ENCODE assay signal across 22 cellular contexts in genomic region chr22:28024422-28024888, GRCh38.
A peak's percentile ranks its signal among the peaks of the same experiment; 100 is the strongest.
DNase-seq lines count a peak whose midpoint lies in the region; ATAC-seq, FAIRE-seq and TF ChIP-seq lines count a peak whose summit lies in the region.
"Had no signal": no experiment of that assay in that cellular context is flagged by ENCODE, and none has a peak within 500 bp of the region (broad histone marks: within the 10 kb centered on the region; RNA-seq: fewer than 3 reads in every experiment).

No MANE protein-coding gene starts in this region.

- H3K79me1 ChIP-seq in trophoblast cell (ENCODE audit: low read length), result no peaks in the 10 kb centered on the region

- H3K79me2 ChIP-seq in trophoblast cell (ENCODE audit: control insufficient read depth, insufficient read depth, low read length, poor library complexity), result no peaks in the 10 kb centered on the region

- TF ChIP-seq POLR2A in suprapubic skin (IDR thresholded peaks at IDR 0.05), result no peak

- H3K27me3 ChIP-seq in bronchial epithelial cell (ENCODE audit: control insufficient read depth, insufficient read depth, low read length), result no peaks in the 10 kb centered on the region
- H3K27me3 ChIP-seq in suprapubic skin, result no peaks in the 10 kb centered on the region
- H3K27me3 ChIP-seq in trophoblast cell (ENCODE audit: insufficient read depth, low read length), result no peaks in the 10 kb centered on the region
- H3K27me3 ChIP-seq: neutrophil had no signal

- TF ChIP-seq CTCF in bronchial epithelial cell (IDR thresholded peaks at IDR 0.05; ENCODE audit: insufficient read depth, low read length, severe bottlenecking) (no peak), omental fat pad (IDR thresholded peaks at IDR 0.05) (no peak), suprapubic skin (IDR thresholded peaks at IDR 0.05) (no peak)

- no peak overlapping the region for H2AK5ac ChIP-seq in trophoblast cell (ENCODE audit: low read length)

- no peak overlapping the region for H4K91ac ChIP-seq in trophoblast cell (ENCODE audit: low read depth, low read length)

- peaks cover 36% of the 10 kb centered on the region for H3K4me1 ChIP-seq in suprapubic skin
- peaks cover 0 to 4% of the 10 kb centered on the region in 2 experiments for H3K4me1 ChIP-seq in trophoblast cell (ENCODE audit: control insufficient read depth in 1 of 2, insufficient read depth in 2 of 2, low read length in 2 of 2)

- H3K23ac ChIP-seq in trophoblast cell (ENCODE audit: low read length), result no peak overlapping the region

- H3K4me2 ChIP-seq in trophoblast cell (ENCODE audit: low read length), result no peak overlapping the region

- H2BK120ac ChIP-seq in trophoblast cell (ENCODE audit: insufficient read depth, low read length, poor library complexity), result no peak overlapping the region

- H3K4me3 ChIP-seq in bronchial epithelial cell (ENCODE audit: low read depth, low read length), result no peak overlapping the region
- H3K4me3 ChIP-seq in suprapubic skin, result no peak overlapping the region
- H3K4me3 ChIP-seq in trophoblast cell (ENCODE audit: low read depth, low read length), result no peak overlapping the region

- no peak for TF ChIP-seq EP300 in suprapubic skin (IDR thresholded peaks at IDR 0.05)

- peak; percentile 75 for FAIRE-seq in bronchial epithelial cell (lab: Jason Lieb, UNC)

- no peak overlapping the region for H3K18ac ChIP-seq in trophoblast cell (ENCODE audit: low read length)

- no peaks in the 10 kb centered on the region for H3K9me3 Mint-ChIP-seq in activated CD4-positive, alpha-beta memory T cell treated with anti-CD3 and anti-CD28 coated beads, Interleukin-2, amount 10 ng/mL, durations not matched to agents 7 days and 5 days
- no peaks in the 10 kb centered on the region for H3K9me3 Mint-ChIP-seq in activated CD4-positive, alpha-beta memory T cell treated with anti-CD3 and anti-CD28 coated beads for 36 hours
- H3K9me3 Mint-ChIP-seq: activated CD8-positive, alpha-beta T cell treated with anti-CD3 and anti-CD28 coated beads for 36 hours; activated naive CD4-positive, alpha-beta T cell treated with anti-CD3 and anti-CD28 coated beads, Interleukin-2, amount 50 U/mL, for 24 hours; activated T-cell treated with anti-CD3 and anti-CD28 coated beads, Interleukin-2, amount 50 U/mL, for 4 hours; CD4-positive, alpha-beta memory T cell had no signal

- H3K4ac ChIP-seq in trophoblast cell (ENCODE audit: low read depth, low read length), result no peak overlapping the region

- H3K14ac ChIP-seq in trophoblast cell (ENCODE audit: low read length), result no peak overlapping the region

- H3K4me3 Mint-ChIP-seq in activated CD4-positive, alpha-beta memory T cell treated with anti-CD3 and anti-CD28 coated beads, Interleukin-2, amount 10 ng/mL, durations not matched to agents 7 days and 5 days, result no peak overlapping the region
- H3K4me3 Mint-ChIP-seq in activated CD4-positive, alpha-beta memory T cell treated with anti-CD3 and anti-CD28 coated beads for 36 hours, result no peak overlapping the region
- H3K4me3 Mint-ChIP-seq: activated CD8-positive, alpha-beta T cell treated with anti-CD3 and anti-CD28 coated beads for 36 hours; activated naive CD4-positive, alpha-beta T cell treated with anti-CD3 and anti-CD28 coated beads, Interleukin-2, amount 50 U/mL, for 24 hours; activated T-cell treated with anti-CD3 and anti-CD28 coated beads, Interleukin-2, amount 50 U/mL, for 4 hours; CD4-positive, alpha-beta memory T cell had no signal

- H2BK12ac ChIP-seq in trophoblast cell (ENCODE audit: low read length), result no peak overlapping the region

- H2AFZ ChIP-seq in trophoblast cell (ENCODE audit: insufficient read depth, low read length, poor library complexity), result no peak overlapping the region

- no peaks in the 10 kb centered on the region for H3K27me3 Mint-ChIP-seq in activated CD4-positive, alpha-beta memory T cell treated with anti-CD3 and anti-CD28 coated beads, Interleukin-2, amount 10 ng/mL, durations not matched to agents 7 days and 5 days
- H3K27me3 Mint-ChIP-seq in activated CD4-positive, alpha-beta memory T cell treated with anti-CD3 and anti-CD28 coated beads for 36 hours, result peaks cover 2% of the 10 kb centered on the region
- H3K27me3 Mint-ChIP-seq: activated CD8-positive, alpha-beta T cell treated with anti-CD3 and anti-CD28 coated beads for 36 hours; activated naive CD4-positive, alpha-beta T cell treated with anti-CD3 and anti-CD28 coated beads, Interleukin-2, amount 50 U/mL, for 24 hours had no signal

- no peaks in the 10 kb centered on the region for H3K36me3 ChIP-seq in bronchial epithelial cell (ENCODE audit: control insufficient read depth, insufficient read depth, low read length)
- no peaks in the 10 kb centered on the region for H3K36me3 ChIP-seq in suprapubic skin
- H3K36me3 ChIP-seq in trophoblast cell (ENCODE audit: control insufficient read depth in 1 of 2, insufficient read depth in 2 of 2, low read length in 2 of 2), result no peaks in the 10 kb centered on the region
- H3K36me3 ChIP-seq: neutrophil had no signal

- no peak overlapping the region for H4K12ac ChIP-seq in trophoblast cell (ENCODE audit: low read depth, low read length)

- intact Hi-C loops in activated CD4-positive, alpha-beta memory T cell treated with anti-CD3 and anti-CD28 coated beads for 36 hours (cut with micrococcal nuclease), result no loop called here

- no peaks in the 10 kb centered on the region for H3K9me3 ChIP-seq in suprapubic skin
- H3K9me3 ChIP-seq in trophoblast cell (ENCODE audit: insufficient read depth, low read depth, low read length), result peaks cover 4% of the 10 kb centered on the region
- H3K9me3 ChIP-seq: neutrophil had no signal

- CTCF ChIA-PET in activated CD4-positive, alpha-beta memory T cell treated with anti-CD3 and anti-CD28 coated beads, Interleukin-2, amount 10 ng/mL, durations not matched to agents 7 days and 5 days (lab: Charles Lee), result no interaction called here
- CTCF ChIA-PET in activated CD4-positive, alpha-beta memory T cell treated with anti-CD3 and anti-CD28 coated beads for 36 hours (lab: Charles Lee), result no interaction called here

- H3K4me1 Mint-ChIP-seq in activated CD4-positive, alpha-beta memory T cell treated with anti-CD3 and anti-CD28 coated beads, Interleukin-2, amount 10 ng/mL, durations not matched to agents 7 days and 5 days, result peaks cover 1% of the 10 kb centered on the region
- no peaks in the 10 kb centered on the region for H3K4me1 Mint-ChIP-seq in activated CD4-positive, alpha-beta memory T cell treated with anti-CD3 and anti-CD28 coated beads for 36 hours (ENCODE audit: low read depth)
- H3K4me1 Mint-ChIP-seq: activated naive CD4-positive, alpha-beta T cell treated with anti-CD3 and anti-CD28 coated beads, Interleukin-2, amount 50 U/mL, for 24 hours had no signal

- H3K27ac ChIP-seq in suprapubic skin, result no peak overlapping the region
- H3K27ac ChIP-seq in trophoblast cell (ENCODE audit: low read depth, low read length), result no peak overlapping the region
- H3K27ac ChIP-seq: neutrophil had no signal

- peak; percentile 9 for DNase-seq in activated CD4-positive, alpha-beta memory T cell treated with anti-CD3 and anti-CD28 coated beads, Interleukin-2, amount 10 ng/mL, durations not matched to agents 7 days and 5 days
- DNase-seq in activated CD4-positive, alpha-beta memory T cell treated with anti-CD3 and anti-CD28 coated beads for 36 hours, result no peak
- DNase-seq in bronchial epithelial cell (ENCODE audit: low read depth) (no peak), omental fat pad (ENCODE audit: low spot score) (peak; percentile 5), suprapubic skin (ENCODE audit: low spot score in 2 of 2) (peak; percentile 58 to 60), inferior parietal cortex (ENCODE audit: extremely low spot score) (no peak), trophoblast cell (no peak)
- DNase-seq: 8988T; activated CD8-positive, alpha-beta T cell treated with anti-CD3 and anti-CD28 coated beads for 36 hours; activated T-cell treated with anti-CD3 and anti-CD28 coated beads, Interleukin-2, amount 50 U/mL, for 4 hours; CD4-positive, alpha-beta memory T cell; cerebellar nuclear complex; DMS 273 treated with DMSO at 0.1 percent for 48 hours; NCI-H1105 treated with DMSO at 0.1 percent for 48 hours; NCI-H2029 treated with DMSO at 0.1 percent for 48 hours; NCI-H226; NCI-H748 treated with DMSO at 0.1 percent for 48 hours; stimulated activated CD4-positive, alpha-beta T cell treated with anti-CD3 and anti-CD28 coated beads, Interleukin-4, amount 100 ng/mL, for 1 hour; stimulated activated naive CD4-positive, alpha-beta T cell had no signal

- no peak overlapping the region for H3K9ac ChIP-seq in trophoblast cell (ENCODE audit: low read length)

- H4K8ac ChIP-seq in trophoblast cell (ENCODE audit: low read depth, low read length), result no peak overlapping the region

- WGBS in suprapubic skin, result 87% methylated on average over 4 of the region's 4 CpGs
- WGBS in trophoblast cell (ENCODE audit: extremely low coverage, insufficient coverage, insufficient read length), result no CpG with 5 or more reads among the region's 4 CpGs

- ATAC-seq in omental fat pad (ENCODE audit: low FRiP score) (no peak), HG02623 (IDR thresholded peaks at IDR 0.05; ENCODE audit: unreplicated experiment) (no peak)
- ATAC-seq: activated CD8-positive, alpha-beta T cell treated with anti-CD3 and anti-CD28 coated beads for 36 hours; activated T-cell treated with anti-CD3 and anti-CD28 coated beads, Interleukin-2, amount 50 U/mL, for 4 hours had no signal

- no peak overlapping the region for H2BK5ac ChIP-seq in trophoblast cell (ENCODE audit: low read depth, low read length, poor library complexity)

- POLR2A ChIA-PET in activated CD4-positive, alpha-beta memory T cell treated with anti-CD3 and anti-CD28 coated beads, Interleukin-2, amount 10 ng/mL, durations not matched to agents 7 days and 5 days (lab: Charles Lee), result no interaction called here
- POLR2A ChIA-PET in activated CD4-positive, alpha-beta memory T cell treated with anti-CD3 and anti-CD28 coated beads for 36 hours (lab: Charles Lee), result no interaction called here

- H3K27ac Mint-ChIP-seq in activated CD4-positive, alpha-beta memory T cell treated with anti-CD3 and anti-CD28 coated beads, Interleukin-2, amount 10 ng/mL, durations not matched to agents 7 days and 5 days, result no peak overlapping the region
- no peak overlapping the region for H3K27ac Mint-ChIP-seq in activated CD4-positive, alpha-beta memory T cell treated with anti-CD3 and anti-CD28 coated beads for 36 hours
- H3K27ac Mint-ChIP-seq: activated CD8-positive, alpha-beta T cell treated with anti-CD3 and anti-CD28 coated beads for 36 hours; activated naive CD4-positive, alpha-beta T cell treated with anti-CD3 and anti-CD28 coated beads, Interleukin-2, amount 50 U/mL, for 24 hours had no signal

- H3K36me3 Mint-ChIP-seq in activated CD4-positive, alpha-beta memory T cell treated with anti-CD3 and anti-CD28 coated beads, Interleukin-2, amount 10 ng/mL, durations not matched to agents 7 days and 5 days (ENCODE audit: low read depth), result no peaks in the 10 kb centered on the region
- H3K36me3 Mint-ChIP-seq in activated CD4-positive, alpha-beta memory T cell treated with anti-CD3 and anti-CD28 coated beads for 36 hours, result no peaks in the 10 kb centered on the region
- H3K36me3 Mint-ChIP-seq: activated naive CD4-positive, alpha-beta T cell treated with anti-CD3 and anti-CD28 coated beads, Interleukin-2, amount 50 U/mL, for 24 hours; CD4-positive, alpha-beta memory T cell had no signal

Comparison
In these comparisons a context has a peak if more than half of its experiments do, and no peak if none do; other contexts are left out.
1. DNase-seq: peak in activated CD4-positive, alpha-beta memory T cell treated with anti-CD3 and anti-CD28 coated beads, Interleukin-2, amount 10 ng/mL, durations not matched to agents 7 days and 5 days (single experiment), omental fat pad (single experiment) and suprapubic skin (2 of 2); none in activated CD4-positive, alpha-beta memory T cell treated with anti-CD3 and anti-CD28 coated beads for 36 hours (single experiment), bronchial epithelial cell (single experiment), inferior parietal cortex (single experiment) and trophoblast cell (0 of 2).